9 cellular contexts compared by ENCODE assay signal in genomic region chr1:31815752-31816484, GRCh38. TPM values are rescaled to one million over a fixed set of nuclear protein-coding genes. Genes with fewer than 3 reads are reported as not detected.
DNase-seq lines count a peak whose midpoint lies in the region; ATAC-seq and TF ChIP-seq lines count a peak whose summit lies in the region.
"Had no signal": no experiment of that assay in that cellular context is flagged by ENCODE, and none has a peak within 500 bp of the region (broad histone marks: within the 10 kb centered on the region; RNA-seq: fewer than 3 reads in every experiment).

TSS of gene SPOCD1 (minus strand) at chr1:31816022. CDS start at chr1:31815333, 689 bp downstream.

- peaks cover 2% of the 10 kb centered on the region for H3K4me1 Mint-ChIP-seq in glutamatergic neuron (ENCODE audit: low read depth, unreplicated experiment)

- peaks cover 3% of the 10 kb centered on the region; the same call in 1 of the 2 replicates for H3K4me1 ChIP-seq in HUES6 (ENCODE audit: control insufficient read depth, insufficient read depth, low read length)
- no peaks in the 10 kb centered on the region for H3K4me1 ChIP-seq in SJSA1 (replicated peaks)
- H3K4me1 ChIP-seq in prostate gland (replicated peaks) = no peaks in the 10 kb centered on the region
- no peaks in the 10 kb centered on the region for H3K4me1 ChIP-seq in uterus

- TF ChIP-seq POLR2A in prostate gland (IDR thresholded peaks at IDR 0.05) (no peak), uterus (IDR thresholded peaks at IDR 0.05) (no peak)

- peak within 1 kb of the TSS; percentile 54 for H3K4me3 Mint-ChIP-seq in glutamatergic neuron (ENCODE audit: unreplicated experiment)

- no peak for ATAC-seq in GM18867 (IDR thresholded peaks at IDR 0.05; ENCODE audit: unreplicated experiment)

- H3K27me3 ChIP-seq in HUES6 (ENCODE audit: control insufficient read depth, insufficient read depth, low read length) (no peaks in the 10 kb centered on the region), SJSA1 (replicated peaks) (no peaks in the 10 kb centered on the region), prostate gland (replicated peaks; ENCODE audit: insufficient read depth) (no peaks in the 10 kb centered on the region), uterus (no peaks in the 10 kb centered on the region)

- H3K9ac ChIP-seq in HUES6 (ENCODE audit: low read length) = no peak within 1 kb of the TSS

- peak; percentile 81 for DNase-seq in COLO668 (lab: John Stamatoyannopoulos, UW; ENCODE audit: unreplicated experiment)
- DNase-seq in SJSA1 (ENCODE audit: low read depth in 1 of 2, low spot score in 2 of 2) = peak; percentile 48 to 76
- DNase-seq in activated gamma-delta T cell treated with anti-CD3 and anti-CD28 coated beads, Interleukin-2, amount 50 U/mL, for 16 hours (ENCODE audit: low read depth) = peak; percentile 80
- DNase-seq in glutamatergic neuron = peak; percentile 88
- peak; percentile 52 for DNase-seq in prostate gland (ENCODE audit: low spot score)
- peak; percentile 36 to 37 for DNase-seq in uterus

- 47% methylated on average over 23 of the region's 23 CpGs for WGBS in prostate gland

- intact Hi-C loops in prostate gland (cut with DNase I) = no loop called here
- intact Hi-C loops in uterus (cut with DNase I; ENCODE audit: low total_unique reads) = no loop called here

- TF ChIP-seq CTCF in glutamatergic neuron (IDR thresholded peaks at IDR 0.05; ENCODE audit: partially characterized antibody, unreplicated experiment) (peak; percentile 90), prostate gland (IDR thresholded peaks at IDR 0.05) (peak; percentile 45 to 55 (median 50)), uterus (IDR thresholded peaks at IDR 0.05) (peak in 1 of 4 experiments; percentile 14)

- H3K36me3 Mint-ChIP-seq in glutamatergic neuron (ENCODE audit: unreplicated experiment) = no peaks in the 10 kb centered on the region

- H3K9me3 Mint-ChIP-seq in glutamatergic neuron (ENCODE audit: unreplicated experiment) = peaks cover 1% of the 10 kb centered on the region

- H3K9me3 ChIP-seq in HUES6 (ENCODE audit: control insufficient read depth, insufficient read depth, low read depth, low read length) = no peaks in the 10 kb centered on the region
- H3K9me3 ChIP-seq in SJSA1 (replicated peaks) = no peaks in the 10 kb centered on the region
- no peaks in the 10 kb centered on the region for H3K9me3 ChIP-seq in prostate gland
- no peaks in the 10 kb centered on the region for H3K9me3 ChIP-seq in uterus

- H3K36me3 ChIP-seq in HUES6 (ENCODE audit: control insufficient read depth, insufficient read depth, low read length) (no peaks in the 10 kb centered on the region), SJSA1 (no peaks in the 10 kb centered on the region), prostate gland (no peaks in the 10 kb centered on the region), uterus (no peaks in the 10 kb centered on the region)

- H3K27ac Mint-ChIP-seq in glutamatergic neuron (ENCODE audit: unreplicated experiment) = peak within 1 kb of the TSS; percentile 34

- H3K27ac ChIP-seq in HUES6 (ENCODE audit: low read depth, low read length) (no peak within 1 kb of the TSS), SJSA1 (no peak within 1 kb of the TSS), prostate gland (no peak within 1 kb of the TSS), uterus (no peak within 1 kb of the TSS)

- H3K4me3 ChIP-seq in HUES6 (ENCODE audit: low read depth, low read length) = peak within 1 kb of the TSS; percentile 54
- no peak within 1 kb of the TSS for H3K4me3 ChIP-seq in SJSA1
- no peak within 1 kb of the TSS for H3K4me3 ChIP-seq in prostate gland
- H3K4me3 ChIP-seq in uterus = no peak within 1 kb of the TSS

- H3K27me3 Mint-ChIP-seq in glutamatergic neuron (ENCODE audit: unreplicated experiment) = peaks cover 2% of the 10 kb centered on the region

RNA-seq across cellular contexts. Expression of gene SPOCD1, which starts in this region (rescaled TPM):
- total RNA-seq in SJSA1 (2014; rRNA removed; shearing (Covaris generic)) = 40.3 and 64.0 TPM in 2 replicates
- 0.74 TPM for total RNA-seq in glutamatergic neuron (ENCODE audit: unreplicated experiment)
- 10 to 100 TPM in 1 of 2 donors, not detected in 1; 21.6 TPM for total RNA-seq in prostate gland
- total RNA-seq in uterus = 1 to 10 TPM in 2 of 4 donors, not detected in 2; 1.2 to 1.5 TPM
- total RNA-seq: T-helper 2 cell treated with Interferon-gamma antibody and Interleukin-4, amounts not matched to agents 100 ng/mL and 5 ng/mL, for 36 hours had no signal

Comparison
In these comparisons a context has a peak if more than half of its experiments do, and no peak if none do; other contexts are left out.
1. Peak in DNase-seq in glutamatergic neuron; RNA of the gene not detected or under 1 TPM.
2. DNase-seq: peak in every context shown above with its lines; median percentile 88 in glutamatergic neuron; 81 in COLO668; 80 in activated gamma-delta T cell treated with anti-CD3 and anti-CD28 coated beads, Interleukin-2, amount 50 U/mL, for 16 hours; 62 in SJSA1; 52 in prostate gland; 36 in uterus.